ENCODE assay signal across 1 cellular context in genomic region chr7:2317556-2318293, GRCh38.
TF ChIP-seq lines count a peak whose summit lies in the region.

No MANE protein-coding gene starts in this region.

TF ChIP-seq in HepG2, 621 proteins besides CTCF, POLR2A, EP300 and RAD21:
- no peak for TF ChIP-seq RARG (CRISPR knock-in tag; IDR thresholded peaks at IDR 0.05; ENCODE audit: low read depth)
- TF ChIP-seq PAF1 (CRISPR knock-in tag; IDR thresholded peaks at IDR 0.05), result no peak
- peak; percentile 66; the same call in 1 of the 2 replicates for TF ChIP-seq RFX5 (IDR thresholded peaks at IDR 0.05; ENCODE audit: low read depth, low read length)
- peak; percentile 57 for TF ChIP-seq ZNF121 (CRISPR knock-in tag; IDR thresholded peaks at IDR 0.05)
- no peak for TF ChIP-seq PATZ1 (CRISPR knock-in tag; IDR thresholded peaks at IDR 0.05)
